25 cellular contexts compared by ENCODE assay signal in the genomic region with DNA sequence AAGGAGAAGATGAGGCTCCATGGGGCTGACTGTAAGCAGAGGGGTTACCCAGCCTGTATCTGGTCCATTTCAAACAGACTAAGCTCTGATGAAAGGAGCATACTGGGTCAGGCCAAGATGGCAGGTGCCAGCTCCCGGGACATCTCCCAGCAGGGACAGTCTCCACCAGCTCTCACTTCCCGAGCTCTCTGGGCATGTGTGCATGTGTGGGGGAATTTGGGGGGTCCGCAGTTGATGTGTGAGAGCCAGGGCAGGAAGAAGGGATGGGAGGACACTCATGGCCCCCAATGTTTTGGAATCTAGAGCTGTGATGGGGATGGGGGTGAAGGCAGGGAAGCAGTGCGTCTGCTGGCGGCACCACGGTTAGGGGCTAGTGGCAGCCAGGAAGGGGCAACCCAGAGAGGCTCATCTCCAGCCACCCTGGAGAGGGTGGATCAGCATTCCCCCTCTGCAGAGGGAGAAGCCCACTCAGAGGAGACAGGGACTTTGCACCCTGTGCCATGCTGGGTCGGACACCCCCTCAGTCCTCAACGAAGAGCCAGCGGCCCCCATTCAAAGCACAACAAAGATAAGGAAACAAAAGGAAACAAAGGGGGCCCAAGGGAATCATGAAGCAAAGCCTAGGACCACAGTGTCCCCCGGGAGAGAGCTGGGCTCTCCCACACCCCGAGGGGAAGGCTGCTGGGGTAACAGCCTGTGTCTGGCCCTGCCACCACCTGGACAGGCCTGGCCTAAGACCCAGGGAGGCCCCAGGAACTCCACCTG. TPM values are rescaled to one million over a fixed set of nuclear protein-coding genes. Genes with fewer than 3 reads are reported as not detected.
DNase-seq lines count a peak whose midpoint lies in the region; ATAC-seq and TF ChIP-seq lines count a peak whose summit lies in the region.
"Had no signal": no experiment of that assay in that cellular context is flagged by ENCODE, and none has a peak within 500 bp of the region (broad histone marks: within the 10 kb centered on the region; RNA-seq: fewer than 3 reads in every experiment).

No MANE protein-coding gene starts in this region.

- no peak overlapping the region for H3K4me2 ChIP-seq in neural progenitor cell

- ATAC-seq in Right ventricle myocardium inferior (no peak), Right ventricle myocardium superior (ENCODE audit: poor library complexity) (no peak), aorta (ENCODE audit: low FRiP score) (no peak), GM19035 (IDR thresholded peaks at IDR 0.05; ENCODE audit: unreplicated experiment) (no peak)
- no peak for ATAC-seq in activated T-helper 17 cell treated with anti-CD3 and anti-CD28 coated beads, Interleukin-2, amount 50 U/mL, for 72 hours (replicated peaks)
- ATAC-seq: activated CD8-positive, alpha-beta T cell treated with anti-CD3 and anti-CD28 coated beads, Interleukin-2, amount 10 ng/mL, durations not matched to agents 7 days and 5 days; activated T-cell treated with anti-CD3 and anti-CD28 coated beads, Interleukin-2, amount 50 U/mL, for 72 hours; heart left ventricle; naive thymus-derived CD8-positive, alpha-beta T cell; stimulated activated memory B cell treated with anti-CD40 and anti-IgM and Interleukin-4, amounts not matched to agents 10 μg/mL and 1 μg/mL and 100 μg/mL, for 72 hours had no signal

- H4K20me1 ChIP-seq in neural progenitor cell (ENCODE audit: low read depth), result peaks cover 10% of the 10 kb centered on the region

- H3K4me3 Mint-ChIP-seq in activated T-helper 17 cell treated with anti-CD3 and anti-CD28 coated beads, Interleukin-2, amount 50 U/mL, for 72 hours, result no peak overlapping the region
- H3K4me3 Mint-ChIP-seq in neural progenitor cell, result peak overlapping the region; percentile 63
- H3K4me3 Mint-ChIP-seq: activated CD8-positive, alpha-beta T cell treated with anti-CD3 and anti-CD28 coated beads, Interleukin-2, amount 10 ng/mL, durations not matched to agents 7 days and 5 days; activated T-cell treated with anti-CD3 and anti-CD28 coated beads, Interleukin-2, amount 50 U/mL, for 72 hours; immature natural killer cell; naive thymus-derived CD8-positive, alpha-beta T cell; stimulated activated memory B cell treated with anti-CD40 and anti-IgM and Interleukin-4, amounts not matched to agents 10 μg/mL and 1 μg/mL and 100 μg/mL, for 72 hours had no signal

- no peaks in the 10 kb centered on the region for H3F3A ChIP-seq in neural progenitor cell (ENCODE audit: low read depth)

- intact Hi-C loops in Right ventricle myocardium inferior (cut with DNase I) (no loop called here), Right ventricle myocardium superior (cut with DNase I) (no loop called here), aorta (cut with DNase I) (no loop called here), colonic mucosa (cut with DNase I) (no loop called here)

- H3K9ac ChIP-seq in neural progenitor cell (no peak overlapping the region), colonic mucosa (ENCODE audit: low read depth in 2 of 2, low read length in 2 of 2) (no peak overlapping the region)

- H3K27ac ChIP-seq in neural progenitor cell (no peak overlapping the region), aorta (ENCODE audit: low read depth in 1 of 2, low read length in 2 of 2) (no peak overlapping the region), colonic mucosa (no peak overlapping the region)
- H3K27ac ChIP-seq: heart left ventricle, RWPE1, tibial nerve had no signal

- TF ChIP-seq CTCF in neural progenitor cell (IDR thresholded peaks at IDR 0.05) (no peak), colonic mucosa (IDR thresholded peaks at IDR 0.05) (no peak)

- no peaks in the 10 kb centered on the region for H3K36me3 ChIP-seq in neural progenitor cell
- peaks cover 0 to 5% of the 10 kb centered on the region in 2 donors for H3K36me3 ChIP-seq in aorta (ENCODE audit: control insufficient read depth in 1 of 2, insufficient read depth in 2 of 2, low read length in 1 of 2)
- peaks cover 46% of the 10 kb centered on the region for H3K36me3 ChIP-seq in colonic mucosa

- peak overlapping the region; percentile 50 for H3K27ac Mint-ChIP-seq in activated T-helper 17 cell treated with anti-CD3 and anti-CD28 coated beads, Interleukin-2, amount 50 U/mL, for 72 hours
- no peak overlapping the region for H3K27ac Mint-ChIP-seq in neural progenitor cell
- H3K27ac Mint-ChIP-seq: activated CD8-positive, alpha-beta T cell treated with anti-CD3 and anti-CD28 coated beads, Interleukin-2, amount 10 ng/mL, durations not matched to agents 7 days and 5 days; activated T-cell treated with anti-CD3 and anti-CD28 coated beads, Interleukin-2, amount 50 U/mL, for 72 hours; stimulated activated memory B cell treated with anti-CD40 and anti-IgM and Interleukin-4, amounts not matched to agents 10 μg/mL and 1 μg/mL and 100 μg/mL, for 72 hours had no signal

- H3K9me3 ChIP-seq in neural progenitor cell (ENCODE audit: low read depth) (no peaks in the 10 kb centered on the region), aorta (ENCODE audit: control insufficient read depth, low read length) (no peaks in the 10 kb centered on the region), colonic mucosa (no peaks in the 10 kb centered on the region)
- H3K9me3 ChIP-seq: heart left ventricle, tibial nerve had no signal

- no peaks in the 10 kb centered on the region for H3K27me3 Mint-ChIP-seq in activated T-helper 17 cell treated with anti-CD3 and anti-CD28 coated beads, Interleukin-2, amount 50 U/mL, for 72 hours
- H3K27me3 Mint-ChIP-seq in neural progenitor cell (ENCODE audit: insufficient read depth, low read depth), result peaks cover 3% of the 10 kb centered on the region
- H3K27me3 Mint-ChIP-seq: naive thymus-derived CD8-positive, alpha-beta T cell; stimulated activated memory B cell treated with anti-CD40 and anti-IgM and Interleukin-4, amounts not matched to agents 10 μg/mL and 1 μg/mL and 100 μg/mL, for 72 hours had no signal

- H3K4me1 ChIP-seq in neural progenitor cell (no peaks in the 10 kb centered on the region), aorta (ENCODE audit: control insufficient read depth in 1 of 2, insufficient read depth in 2 of 2, low read length in 2 of 2) (no peaks in the 10 kb centered on the region), colonic mucosa (peaks cover 5% of the 10 kb centered on the region)

- no peaks in the 10 kb centered on the region for H3K27me3 ChIP-seq in neural progenitor cell
- no peaks in the 10 kb centered on the region for H3K27me3 ChIP-seq in aorta (ENCODE audit: control insufficient read depth in 1 of 2, insufficient read depth in 2 of 2, low read length in 1 of 2)
- no peaks in the 10 kb centered on the region for H3K27me3 ChIP-seq in colonic mucosa
- H3K27me3 ChIP-seq: heart left ventricle, tibial nerve had no signal

- H3K36me3 Mint-ChIP-seq in activated T-helper 17 cell treated with anti-CD3 and anti-CD28 coated beads, Interleukin-2, amount 50 U/mL, for 72 hours (ENCODE audit: low read depth), result peaks cover 24% of the 10 kb centered on the region
- peaks cover 8% of the 10 kb centered on the region for H3K36me3 Mint-ChIP-seq in neural progenitor cell

- 73 to 80% methylated on average over 11 of the region's 11 CpGs for WGBS in aorta, 2 donors

- no peak overlapping the region for H3K4me3 ChIP-seq in neural progenitor cell
- H3K4me3 ChIP-seq in aorta (ENCODE audit: low read length in 2 of 2), result no peak overlapping the region
- no peak overlapping the region for H3K4me3 ChIP-seq in colonic mucosa
- H3K4me3 ChIP-seq: heart left ventricle, tibial nerve had no signal

- no peaks in the 10 kb centered on the region for H3K79me2 ChIP-seq in neural progenitor cell (ENCODE audit: low read depth)

- no peak overlapping the region for H2AFZ ChIP-seq in neural progenitor cell (replicated peaks)

- DNase-seq in Right ventricle myocardium inferior (ENCODE audit: missing footprints), result peak; percentile 59
- no peak for DNase-seq in Right ventricle myocardium superior
- DNase-seq in neural progenitor cell (ENCODE audit: low spot score), result no peak
- peak; percentile 22 to 49 for DNase-seq in aorta
- no peak for DNase-seq in SW480 (ENCODE audit: low spot score)
- no peak for DNase-seq in colonic mucosa
- DNase-seq: activated CD8-positive, alpha-beta T cell treated with anti-CD3 and anti-CD28 coated beads, Interleukin-2, amount 10 ng/mL, durations not matched to agents 7 days and 5 days; activated T-cell treated with anti-CD3 and anti-CD28 coated beads, Interleukin-2, amount 50 U/mL, for 72 hours; amniotic stem cell; central memory CD4-positive, alpha-beta T cell; COR-L47; immature natural killer cell; KG1; NCI-H2029 treated with DMSO at 0.1 percent for 48 hours; NCI-H446 treated with DMSO at 0.1 percent for 48 hours; NK-92 treated with Interleukin-12 subunit alpha and Interleukin-12 subunit beta, amount 100 ng/mL, for 24 hours; stimulated activated CD4-positive, alpha-beta T cell treated with anti-CD3 and anti-CD28 coated beads, Interleukin-15, amount 100 ng/mL, for 24 hours; SW 1271 had no signal

- no peaks in the 10 kb centered on the region for H3K9me3 Mint-ChIP-seq in activated T-helper 17 cell treated with anti-CD3 and anti-CD28 coated beads, Interleukin-2, amount 50 U/mL, for 72 hours
- H3K9me3 Mint-ChIP-seq in neural progenitor cell, result no peaks in the 10 kb centered on the region
- H3K9me3 Mint-ChIP-seq: activated T-cell treated with anti-CD3 and anti-CD28 coated beads, Interleukin-2, amount 50 U/mL, for 72 hours; immature natural killer cell; naive thymus-derived CD8-positive, alpha-beta T cell; stimulated activated memory B cell treated with anti-CD40 and anti-IgM and Interleukin-4, amounts not matched to agents 10 μg/mL and 1 μg/mL and 100 μg/mL, for 72 hours had no signal

- no peaks in the 10 kb centered on the region for H3K4me1 Mint-ChIP-seq in activated T-helper 17 cell treated with anti-CD3 and anti-CD28 coated beads, Interleukin-2, amount 50 U/mL, for 72 hours
- no peaks in the 10 kb centered on the region for H3K4me1 Mint-ChIP-seq in neural progenitor cell

RNA-seq across cellular contexts. Expression of gene DSTN, which starts 52.4 kb away (rescaled TPM):
- total RNA-seq in Right ventricle myocardium inferior (865 TPM), Right ventricle myocardium superior (860 TPM), neural progenitor cell (ENCODE audit: low replicate concordance) (107 and 158 TPM in 2 replicates), aorta (1,000 to 10,000 TPM; 1,041 to 1,932 TPM), colonic mucosa (100 to 1,000 TPM; 247 to 437 TPM)
- 10 to 100 TPM; 42.9 to 45.8 TPM for total RNA-seq in activated T-helper 17 cell treated with anti-CD3 and anti-CD28 coated beads, Interleukin-2, amount 50 U/mL, for 72 hours
- polyA plus RNA-seq in aorta, result 1,000 to 10,000 TPM; 2,289 to 5,298 TPM

RNA-seq across cellular contexts. Expression of gene RRBP1, which starts 59.8 kb away (rescaled TPM):
- total RNA-seq in Right ventricle myocardium inferior (38.5 TPM), Right ventricle myocardium superior (32.1 TPM), neural progenitor cell (ENCODE audit: low replicate concordance) (18.2 and 35.2 TPM in 2 replicates), aorta (100 to 1,000 TPM; 165 to 178 TPM), colonic mucosa (100 to 1,000 TPM; 402 to 509 TPM)
- 10 to 100 TPM; 21.6 to 32.5 TPM for total RNA-seq in activated T-helper 17 cell treated with anti-CD3 and anti-CD28 coated beads, Interleukin-2, amount 50 U/mL, for 72 hours
- polyA plus RNA-seq in aorta, result 10 to 100 TPM; 19.3 to 78.6 TPM

Comparison
In these comparisons a context has a peak if more than half of its experiments do, and no peak if none do; other contexts are left out.
1. DNase-seq: peak in Right ventricle myocardium inferior (single experiment) and aorta (2 of 2); none in Right ventricle myocardium superior (single experiment), neural progenitor cell (single experiment), SW480 (single experiment) and colonic mucosa (single experiment).